Comparison of ENCODE assay signal across 8 cellular contexts in the genomic region with DNA sequence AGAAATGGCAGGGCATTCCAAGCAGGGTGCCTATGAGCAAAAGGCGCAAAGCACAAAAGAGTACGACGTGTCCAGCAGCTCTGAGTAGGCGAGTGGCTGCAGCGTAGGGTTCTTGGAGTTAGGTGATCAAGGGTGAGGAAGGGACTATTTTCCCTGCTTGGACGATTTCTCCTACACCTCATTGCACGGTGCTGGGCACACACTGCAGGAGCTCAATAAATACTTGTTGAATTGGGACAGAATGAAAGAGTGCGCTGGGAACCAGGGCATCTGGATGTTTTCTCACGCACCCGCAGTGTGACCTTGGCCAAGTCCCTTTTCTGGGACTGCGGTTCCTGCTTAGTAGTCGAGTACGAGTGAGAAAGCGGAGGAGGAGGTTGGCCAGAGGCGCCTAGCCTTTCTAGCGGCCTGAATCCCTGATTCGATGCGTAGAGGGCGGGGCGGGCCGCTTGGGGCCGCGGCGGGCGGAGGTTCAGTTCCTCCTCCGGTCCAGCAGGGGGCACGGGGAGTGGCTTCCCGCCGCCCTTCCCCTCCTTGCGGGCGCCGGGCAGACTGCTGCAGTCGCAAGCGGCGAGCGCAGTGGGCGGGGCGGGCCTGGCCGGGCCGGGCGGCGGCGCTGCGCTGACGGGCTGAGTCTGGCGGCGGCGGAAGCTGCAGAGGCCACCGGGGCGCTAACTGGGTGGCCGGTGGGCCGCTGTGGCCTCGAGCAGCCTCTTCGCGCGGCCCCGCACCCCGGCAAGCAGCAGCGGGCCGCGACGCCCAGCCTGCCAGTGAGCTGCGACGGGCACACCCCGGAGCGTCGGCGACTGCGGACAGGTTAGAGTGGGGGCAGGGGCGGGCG. TPM values are rescaled to one million over a fixed set of nuclear protein-coding genes. Genes with fewer than 3 reads are reported as not detected.
A peak's percentile ranks its signal among the peaks of the same experiment; 100 is the strongest.
DNase-seq lines count a peak whose midpoint lies in the region; ATAC-seq and TF ChIP-seq lines count a peak whose summit lies in the region.

FAM199X (plus strand) TSS at position 560 of the 841 bp plus-strand sequence. CDS start 333 bp downstream, outside the sequence.

- H2AFZ ChIP-seq in OCI-LY3 (ENCODE audit: low read depth, low read length) = peak within 1 kb of the TSS; percentile 98

- DNase-seq in DMS153 treated with DMSO at 0.1 percent for 48 hours (lab: John Stamatoyannopoulos, UW; ENCODE audit: unreplicated experiment) (peak; percentile 60), HuH-7.5 (ENCODE audit: low spot score) (peak; percentile 56), activated T-cell treated with anti-CD3 and anti-CD28 coated beads for 24 hours (ENCODE audit: low read depth) (peak; percentile 75), epithelial cell of esophagus (ENCODE audit: low read depth) (peak; percentile 84), mucosa of gallbladder (ENCODE audit: low spot score) (peak; percentile 84)
- peak; percentile 75 for DNase-seq in stimulated activated CD8-positive, alpha-beta memory T cell treated with anti-CD3 and anti-CD28 coated beads, Interleukin-4, amount 100 ng/mL, for 24 hours (ENCODE audit: low read depth)

- peak; percentile 98 for ATAC-seq in GM21528 (IDR thresholded peaks at IDR 0.05; ENCODE audit: low FRiP score, unreplicated experiment)

- H3K36me3 ChIP-seq in OCI-LY3 (replicated peaks; ENCODE audit: low read depth, low read length) = peaks cover 3% of the 10 kb centered on the region

- H3K4me3 ChIP-seq in OCI-LY3 (ENCODE audit: low read length) (peak within 1 kb of the TSS; percentile 90), epithelial cell of esophagus (ENCODE audit: low read length) (peak within 1 kb of the TSS; percentile 70)

- no peaks in the 10 kb centered on the region for H3K27me3 ChIP-seq in OCI-LY3 (ENCODE audit: low read depth, low read length)

- peak within 1 kb of the TSS; percentile 40 for H3K27ac ChIP-seq in OCI-LY3 (ENCODE audit: low read length)

- peaks cover 44% of the 10 kb centered on the region for H3K79me2 ChIP-seq in OCI-LY3 (ENCODE audit: low read length)

- H3K4me1 ChIP-seq in OCI-LY3 (ENCODE audit: low read length) = peaks cover 21% of the 10 kb centered on the region

- TF ChIP-seq CTCF in OCI-LY3 (IDR thresholded peaks at IDR 0.05; ENCODE audit: low read depth, low read length) = peak; percentile 44
- TF ChIP-seq CTCF in epithelial cell of esophagus (IDR thresholded peaks at IDR 0.05; ENCODE audit: insufficient read depth, low read depth, low read length, missing control alignments) = peak; percentile 44

- peak within 1 kb of the TSS; percentile 96 for H3K4me2 ChIP-seq in OCI-LY3 (ENCODE audit: low read length)

- H3K9ac ChIP-seq in OCI-LY3 (ENCODE audit: low read length) = peak within 1 kb of the TSS; percentile 86

- H3K9me3 ChIP-seq in OCI-LY3 (ENCODE audit: insufficient read depth, low read length) = no peaks in the 10 kb centered on the region

- H4K20me1 ChIP-seq in OCI-LY3 (ENCODE audit: insufficient read depth, low read length) = 0 out of 2 replicates have a peak, but pooled peaks cover 5% of the 10 kb centered on the region

RNA-seq across cellular contexts. Expression of gene FAM199X, which starts in this region (rescaled TPM):
- total RNA-seq in mucosa of gallbladder = 18.9 TPM

Comparison
In these comparisons a context has a peak if more than half of its experiments do, and no peak if none do; other contexts are left out.
1. Peak in every context shown above with its lines: DNase-seq, ATAC-seq, H3K4me3 ChIP-seq and H3K27ac ChIP-seq.